Comparison of ENCODE assay signal across 9 cellular contexts in the genomic region with DNA sequence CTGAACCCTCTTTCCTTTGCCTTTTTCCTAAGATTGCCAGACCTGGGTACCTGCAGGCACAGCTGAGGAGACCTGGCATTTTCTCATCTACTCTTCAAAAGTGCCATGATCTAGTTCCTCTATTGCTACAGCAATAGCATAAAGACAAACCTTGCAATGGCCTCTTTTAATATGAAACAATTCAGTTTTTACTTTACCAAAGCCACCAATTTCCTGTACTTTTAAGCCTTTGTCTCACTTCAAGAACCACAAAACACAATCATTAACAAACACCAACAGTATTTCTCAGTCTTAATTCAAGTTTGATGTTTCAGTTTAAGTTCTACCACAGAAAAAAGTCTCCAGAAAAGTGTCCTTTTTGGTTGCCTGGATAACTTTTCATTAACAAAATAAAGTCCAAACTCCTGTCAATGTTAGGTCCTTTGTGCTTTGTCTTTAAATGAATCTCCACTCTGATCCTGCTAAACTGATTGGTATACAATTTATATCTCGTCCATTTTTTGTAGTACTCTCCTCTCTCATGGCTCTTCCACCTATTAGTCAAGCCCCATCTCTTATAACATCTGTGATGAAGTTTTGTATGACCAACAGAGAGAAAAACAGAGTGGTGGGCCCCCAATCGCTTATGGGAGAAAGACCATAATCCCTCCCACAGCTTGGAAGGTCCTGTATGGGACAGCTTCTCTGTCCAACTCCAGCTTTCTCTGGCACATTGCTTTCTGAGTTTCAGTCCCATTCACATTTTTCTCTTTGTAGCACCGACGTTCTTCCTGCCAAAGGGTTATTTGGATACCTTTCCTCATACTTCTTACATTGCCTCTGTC. TPM values are rescaled to one million over a fixed set of nuclear protein-coding genes. Genes with fewer than 3 reads are reported as not detected.
A peak's percentile ranks its signal among the peaks of the same experiment; 100 is the strongest.
DNase-seq lines count a peak whose midpoint lies in the region; ATAC-seq and TF ChIP-seq lines count a peak whose summit lies in the region.
"Had no signal": no experiment of that assay in that cellular context is flagged by ENCODE, and none has a peak within 500 bp of the region (broad histone marks: within the 10 kb centered on the region; RNA-seq: fewer than 3 reads in every experiment).

No MANE protein-coding gene starts in this region.

- no peaks in the 10 kb centered on the region for H3K27me3 Mint-ChIP-seq in naive B cell

- peaks cover 15 to 22% (median 18%) of the 10 kb centered on the region in 3 donors for H3K4me1 Mint-ChIP-seq in naive B cell

- no peak overlapping the region for H3K4me3 ChIP-seq in foreskin fibroblast (ENCODE audit: low read depth in 1 of 2, low read length in 2 of 2)

- H3K4me3 Mint-ChIP-seq in naive B cell, result peak overlapping the region in 7 of 8 donors; percentile 36 to 90 (median 69)

- DNase-seq in naive B cell (no peak), ureter (ENCODE audit: low spot score) (no peak), NCI-H128 (lab: John Stamatoyannopoulos, UW; ENCODE audit: unreplicated experiment) (no peak), foreskin fibroblast (no peak)
- DNase-seq: IMR-90, occipital lobe had no signal

- no peaks in the 10 kb centered on the region for H3K36me3 Mint-ChIP-seq in naive B cell

- H3K27ac Mint-ChIP-seq in naive B cell, result peak overlapping the region in 5 of 6 donors; percentile 7 to 97 (median 78)

- TF ChIP-seq CTCF in foreskin fibroblast (IDR thresholded peaks at IDR 0.05; ENCODE audit: low read depth, low read length), result no peak

- ATAC-seq in GM18909 (IDR thresholded peaks at IDR 0.05; ENCODE audit: poor library complexity, unreplicated experiment), result peak; percentile 86
- peak; percentile 78 for ATAC-seq in GM21825 (IDR thresholded peaks at IDR 0.05; ENCODE audit: unreplicated experiment)
- peak; percentile 61 for ATAC-seq in HG03558 (IDR thresholded peaks at IDR 0.05; ENCODE audit: extremely low read depth, unreplicated experiment)
- ATAC-seq in naive B cell (ENCODE audit: low read depth in 2 of 2), result peak; percentile 61 to 70

- peaks cover 0 to under 1% (median 0%) of the 10 kb centered on the region in 7 donors for H3K9me3 Mint-ChIP-seq in naive B cell

RNA-seq across cellular contexts. Expression of a gene that starts 50.5 kb away (rescaled TPM):
- polyA plus RNA-seq in naive B cell (ENCODE audit: low read depth in 6 of 6), result under 1 TPM in 5 of 6 donors, not detected in 1; 0.18 to 0.47 (median 0.22) TPM
- total RNA-seq in ureter, result 5.6 TPM
- total RNA-seq: IMR-90 had no signal
- polyA plus RNA-seq: IMR-90 had no signal
